In the genomic region with DNA sequence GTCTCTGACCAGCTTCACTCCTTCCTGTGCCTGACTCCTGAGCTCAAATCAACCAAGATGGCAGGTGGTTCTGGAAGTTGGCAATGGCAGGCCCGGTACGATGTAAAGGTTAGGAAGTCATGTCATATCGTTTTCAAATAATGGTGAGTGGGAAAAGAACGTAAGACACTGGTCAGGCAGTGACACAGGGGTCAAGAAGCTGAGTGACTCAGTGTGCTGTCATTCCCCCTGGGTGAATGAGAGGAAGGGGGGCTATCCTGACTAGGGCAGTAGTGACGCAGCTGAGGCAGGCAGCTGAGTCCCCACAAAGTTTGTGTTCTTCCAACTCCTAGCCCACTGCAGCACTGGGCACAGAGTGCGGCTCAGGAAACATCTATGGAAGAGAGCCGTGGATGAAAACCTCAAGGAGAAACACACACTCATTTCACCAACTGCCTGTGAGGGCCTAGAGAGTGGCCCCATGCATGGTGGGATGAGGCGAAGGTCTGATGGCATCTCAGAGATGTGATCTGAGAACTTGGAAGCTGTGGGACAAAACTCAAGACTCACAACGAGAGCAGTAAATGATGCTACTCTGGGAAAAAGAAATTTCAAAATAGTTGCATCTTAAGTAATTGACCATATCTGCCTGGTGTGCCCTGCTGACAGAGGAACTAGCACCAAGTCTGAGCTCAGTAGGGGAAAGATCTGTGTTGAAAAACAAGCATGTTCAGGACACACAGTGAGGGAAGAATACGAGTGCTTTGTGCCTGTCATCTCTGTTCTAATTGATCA, we compare ENCODE assay signal across 8 cellular contexts. TPM values are rescaled to one million over a fixed set of nuclear protein-coding genes. Genes with fewer than 3 reads are reported as not detected.
DNase-seq lines count a peak whose midpoint lies in the region; ATAC-seq, FAIRE-seq and TF ChIP-seq lines count a peak whose summit lies in the region.
"Had no signal": no experiment of that assay in that cellular context is flagged by ENCODE, and none has a peak within 500 bp of the region (broad histone marks: within the 10 kb centered on the region; RNA-seq: fewer than 3 reads in every experiment).

No MANE protein-coding gene starts in this region.

- peak; percentile 55 for DNase-seq in NB4 (ENCODE audit: low read depth)
- peak; percentile 73 for DNase-seq in dedifferentiated amniotic fluid mesenchymal stem cell (ENCODE audit: extremely low spot score)
- DNase-seq in urothelium cell line (ENCODE audit: low spot score): peak; percentile 67
- DNase-seq in NK-92 (lab: John Stamatoyannopoulos, UW; ENCODE audit: unreplicated experiment): no peak
- DNase-seq in RPMI8226: no peak

- 74 to 76% methylated on average over 8 to 9 of the region's 10 CpGs for WGBS in mesodermal cell (ENCODE audit: insufficient coverage in 2 of 2), 2 experiments

- H3K27ac ChIP-seq in mesodermal cell (ENCODE audit: low read depth, low read length, severe bottlenecking): peak overlapping the region; percentile 91

- H3K4me3 ChIP-seq in NB4 (ENCODE audit: low read depth, low read length) (no peak overlapping the region), mesodermal cell (ENCODE audit: extremely low read depth, insufficient read depth, low read length, poor library complexity, severe bottlenecking) (no peak overlapping the region)

- no peak for TF ChIP-seq CTCF in NB4 (IDR thresholded peaks at IDR 0.05; ENCODE audit: low read depth, low read length)

- ATAC-seq in HG03280 (IDR thresholded peaks at IDR 0.05; ENCODE audit: unreplicated experiment): no peak

- peaks cover 45% of the 10 kb centered on the region for H3K4me1 ChIP-seq in mesodermal cell (ENCODE audit: control insufficient read depth, insufficient read depth, low read length, poor library complexity, severe bottlenecking)

- H3K9me3 ChIP-seq in mesodermal cell (ENCODE audit: control insufficient read depth, low read length): peaks cover 9% of the 10 kb centered on the region

- no peak for FAIRE-seq in urothelium cell line (lab: Jason Lieb, UNC)
- FAIRE-seq: islet of Langerhans had no signal

- TF ChIP-seq POLR2A in NB4 (IDR thresholded peaks at IDR 0.05; ENCODE audit: extremely low read depth, insufficient read length): no peak

- peaks cover 39% of the 10 kb centered on the region for H3K36me3 ChIP-seq in mesodermal cell (ENCODE audit: control insufficient read depth, insufficient read depth, low read length)

RNA-seq across cellular contexts. Expression of gene CREB3L2, which starts 23.2 kb away (rescaled TPM):
- polyA plus RNA-seq in mesodermal cell (2013, experiment 1 of 2): 40.4 TPM
- 40.1 TPM for polyA plus RNA-seq in mesodermal cell (2013, experiment 2 of 2)

Comparison
In these comparisons a context has a peak if more than half of its experiments do, and no peak if none do; other contexts are left out.
1. DNase-seq: peak in NB4 (single experiment), dedifferentiated amniotic fluid mesenchymal stem cell (single experiment) and urothelium cell line (single experiment); none in NK-92 (single experiment) and RPMI8226 (single experiment).